ENCODE assay signal across 12 cellular contexts in genomic region chr10:77949167-77949566, GRCh38. TPM values are rescaled to one million over a fixed set of nuclear protein-coding genes. Genes with fewer than 3 reads are reported as not detected.
DNase-seq lines count a peak whose midpoint lies in the region; ATAC-seq, FAIRE-seq and TF ChIP-seq lines count a peak whose summit lies in the region.
"Had no signal": no experiment of that assay in that cellular context is flagged by ENCODE, and none has a peak within 500 bp of the region (broad histone marks: within the 10 kb centered on the region; RNA-seq: fewer than 3 reads in every experiment).

No MANE protein-coding gene starts in this region.

- no peaks in the 10 kb centered on the region for H3K79me1 ChIP-seq in H1 (ENCODE audit: low read depth, low read length)

- peak overlapping the region; percentile 88 for H2BK5ac ChIP-seq in H1 (ENCODE audit: low read depth, low read length)

- peak; percentile 48 to 56; a peak in 2 of 3 replicates for TF ChIP-seq POLR2A in H1 (IDR thresholded peaks at IDR 0.05; ENCODE audit: control extremely low read depth in 1 of 2, low read depth in 2 of 2, low read length in 2 of 2)

- H3K4me2 ChIP-seq in DND-41 (ENCODE audit: insufficient read depth, low read length) (no peak overlapping the region), H1 (ENCODE audit: insufficient read depth in 1 of 2, low read depth in 2 of 2, low read length in 2 of 2) (peak overlapping the region; percentile 31 to 44)

- no peak overlapping the region for H3K4me3 Mint-ChIP-seq in nephron
- H3K4me3 Mint-ChIP-seq: effector memory CD8-positive, alpha-beta T cell had no signal

- WGBS in H1 (ENCODE audit: extremely low coverage in 1 of 2, insufficient coverage in 1 of 2, insufficient read length in 1 of 2, insufficient replicate concordance in 2 of 2, low coverage in 1 of 2, low lambda C conversion rate in 2 of 2, missing lambda C conversion rate in 1 of 2), 2 experiments: 15% methylated on average over 7 of the region's 7 CpGs; no CpG with 5 or more reads in 1 of the 2 experiments
- 46 to 85% (median 67%) methylated on average over 6 to 7 of the region's 7 CpGs for WGBS in small intestine, 3 donors

- H3K9me3 ChIP-seq in DND-41 (ENCODE audit: insufficient read depth, low read length, severe bottlenecking) (peaks cover 20% of the 10 kb centered on the region), MG63 (peaks cover 8% of the 10 kb centered on the region), H1 (ENCODE audit: insufficient read depth in 2 of 2, low read depth in 1 of 2, low read length in 1 of 2) (peaks cover 5 to 7% of the 10 kb centered on the region in 2 experiments; a peak in 2 of 4 replicates), small intestine (ENCODE audit: control insufficient read depth, low read depth) (no peaks in the 10 kb centered on the region)

- H3K9ac ChIP-seq in DND-41 (ENCODE audit: low read depth, low read length) (no peak overlapping the region), H1 (replicated peaks in 1 of 4; ENCODE audit: extremely low read depth in 1 of 4, low read depth in 3 of 4, low read length in 3 of 4) (peak overlapping the region in 1 of 4 experiments; percentile 11; a peak in 2 of 7 replicates)

- H2BK20ac ChIP-seq in H1 (ENCODE audit: low read length): peak overlapping the region; percentile 98; the same call in 1 of the 2 replicates

- H3K27ac ChIP-seq in DND-41 (ENCODE audit: low read length) (no peak overlapping the region), H1 (ENCODE audit: low read depth, low read length) (peak overlapping the region; percentile 52; the same call in 1 of the 2 replicates), small intestine (ENCODE audit: low read depth in 1 of 2, low read length in 1 of 2) (no peak overlapping the region)

- H3K23me2 ChIP-seq in H1 (ENCODE audit: low read depth, low read length): no peaks in the 10 kb centered on the region; the same call in 1 of the 2 replicates

- H3K4me3 ChIP-seq in DND-41 (ENCODE audit: low read depth in 1 of 2, low read length in 2 of 2) (no peak overlapping the region), MG63 (no peak overlapping the region), H1 (ENCODE audit: extremely low read depth in 1 of 4, insufficient read depth in 2 of 4, low read depth in 3 of 4, low read length in 4 of 4) (peak overlapping the region in 1 of 4 experiments; percentile 12; a peak in 2 of 8 replicates), small intestine (ENCODE audit: low read depth in 1 of 2, low read length in 2 of 2) (no peak overlapping the region)

- DNase-seq in DND-41 (no peak), MG63 (peak; percentile 84), H1 (ENCODE audit: low read depth in 1 of 2, low spot score in 2 of 2) (peak; percentile 79 to 82), small intestine (no peak), SIG-M5 (lab: John Stamatoyannopoulos, UW) (no peak), DMS79 (lab: John Stamatoyannopoulos, UW) (no peak)
- DNase-seq: activated CD8-positive, alpha-beta memory T cell treated with anti-CD3 and anti-CD28 coated beads, Interleukin-2, amount 50 U/mL, for 4 hours; effector memory CD8-positive, alpha-beta T cell; GF-D8; stimulated activated CD8-positive, alpha-beta memory T cell treated with anti-CD3 and anti-CD28 coated beads, Interleukin-4, amount 100 ng/mL, for 48 hours had no signal

- peak overlapping the region; percentile 73 for H3K56ac ChIP-seq in H1 (replicated peaks; ENCODE audit: insufficient read length, low read depth, low read length)

- H4K20me1 ChIP-seq in DND-41 (ENCODE audit: insufficient read depth, low read length): no peaks in the 10 kb centered on the region
- H4K20me1 ChIP-seq in H1 (replicated peaks in 1 of 2; ENCODE audit: control insufficient read depth in 1 of 2, insufficient read depth in 2 of 2, low read length in 2 of 2): no peaks in the 10 kb centered on the region

- no peak overlapping the region for H2AFZ ChIP-seq in DND-41 (ENCODE audit: low read depth, low read length)
- H2AFZ ChIP-seq in H1 (ENCODE audit: low read length): peak overlapping the region; percentile 100

- no peaks in the 10 kb centered on the region for H3K27me3 Mint-ChIP-seq in nephron (ENCODE audit: low read depth)

- H4K91ac ChIP-seq in H1 (replicated peaks; ENCODE audit: insufficient read length, low read length): peak overlapping the region; percentile 76

- peak overlapping the region; percentile 75 for H2BK120ac ChIP-seq in H1 (replicated peaks; ENCODE audit: low read depth, low read length)

- H3K18ac ChIP-seq in H1 (ENCODE audit: extremely low read depth, low read length): peak overlapping the region; percentile 88

- FAIRE-seq in H1 (lab: Jason Lieb, UNC): no peak
- FAIRE-seq in small intestine (lab: Jason Lieb, UNC): no peak

- H3K79me2 ChIP-seq in DND-41 (ENCODE audit: insufficient read depth, low read length) (no peaks in the 10 kb centered on the region), H1 (ENCODE audit: control insufficient read depth in 1 of 2, insufficient read depth in 2 of 2, low read length in 2 of 2) (no peaks in the 10 kb centered on the region)

- peaks cover 7% of the 10 kb centered on the region for H3K36me3 Mint-ChIP-seq in nephron (ENCODE audit: low read depth)

- ATAC-seq in DND-41 (ENCODE audit: insufficient read depth, low read depth): 0 out of 3 replicates have a peak, but pooled peaks have one; percentile 19
- ATAC-seq in HG03175 (IDR thresholded peaks at IDR 0.05; ENCODE audit: unreplicated experiment): no peak
- ATAC-seq: effector memory CD8-positive, alpha-beta T cell had no signal

- H4K5ac ChIP-seq in H1 (ENCODE audit: insufficient read length, low read depth, low read length): peak overlapping the region; percentile 49

- peak overlapping the region in 2 of 3 experiments; percentile 22 to 84 for H3K27ac Mint-ChIP-seq in nephron
- H3K27ac Mint-ChIP-seq: effector memory CD8-positive, alpha-beta T cell had no signal

- TF ChIP-seq CTCF in DND-41 (IDR thresholded peaks at IDR 0.05; ENCODE audit: borderline replicate concordance, extremely low read depth, low read length, poor library complexity, severe bottlenecking): no peak
- no peak for TF ChIP-seq CTCF in H1 (IDR thresholded peaks at IDR 0.05; ENCODE audit: control extremely low read depth in 1 of 3, insufficient read depth in 1 of 3, low read depth in 1 of 3, low read length in 3 of 3)
- TF ChIP-seq CTCF in nephron (IDR thresholded peaks at IDR 0.05; ENCODE audit: unreplicated experiment in 3 of 3): no peak

- H3K4me1 ChIP-seq in DND-41 (ENCODE audit: insufficient read depth, low read length) (no peaks in the 10 kb centered on the region), H1 (replicated peaks in 1 of 4; ENCODE audit: control insufficient read depth in 3 of 4, insufficient read depth in 4 of 4, low read length in 3 of 4) (peaks cover 8 to 13% (median 11%) of the 10 kb centered on the region in 4 experiments), small intestine (ENCODE audit: control insufficient read depth in 2 of 2, insufficient read depth in 1 of 2, low read depth in 1 of 2, low read length in 1 of 2) (no peaks in the 10 kb centered on the region)

- H2BK12ac ChIP-seq in H1 (ENCODE audit: low read depth, low read length): peak overlapping the region; percentile 70; the same call in 1 of the 2 replicates

- no peak for TF ChIP-seq RAD21 in H1 (IDR thresholded peaks at IDR 0.05 in 1 of 2, conservative IDR thresholded peaks at IDR 0.05 in 1 of 2; ENCODE audit: low read depth in 2 of 2, low read length in 2 of 2)

- peaks cover 12% of the 10 kb centered on the region for H3K4me1 Mint-ChIP-seq in nephron

- peak overlapping the region; percentile 24; the same call in 1 of the 2 replicates for H2AK5ac ChIP-seq in H1 (ENCODE audit: low read depth, low read length)

- H3K14ac ChIP-seq in H1 (ENCODE audit: insufficient read length): no peak overlapping the region

- no peak for TF ChIP-seq EP300 in H1 (IDR thresholded peaks at IDR 0.05; ENCODE audit: borderline replicate concordance in 1 of 2, low read depth in 2 of 2, low read length in 2 of 2)

- no peak overlapping the region for H3K23ac ChIP-seq in H1 (ENCODE audit: insufficient read length)

- CTCF ChIA-PET in H1 (lab: Charles Lee; ENCODE audit: partially characterized antibody): interaction anchor here (0.5 to 3.2 kb wide), 11 partner anchors 10 to 102 kb away, joined by 3 to 15 read pairs (median 3); no protein-coding TSS in a partner anchor

- POLR2A ChIA-PET in H1 (lab: Charles Lee; ENCODE audit: partially characterized antibody): interaction anchor here (1.0 to 2.3 kb wide), 8 partner anchors 9 to 90 kb away, joined by 3 to 8 read pairs (median 4); partner anchors contain the start of gene RPS24

- H3K4ac ChIP-seq in H1 (replicated peaks; ENCODE audit: insufficient read length, low read depth, low read length): peak overlapping the region; percentile 55

- H3K36me3 ChIP-seq in DND-41 (ENCODE audit: insufficient read depth, low read length) (no peaks in the 10 kb centered on the region), MG63 (no peaks in the 10 kb centered on the region), H1 (ENCODE audit: control insufficient read depth in 2 of 4, insufficient read depth in 4 of 4, low read length in 3 of 4) (peaks cover 0 to 2% (median 0%) of the 10 kb centered on the region in 4 experiments; a peak in 1 of 8 replicates), small intestine (ENCODE audit: control insufficient read depth in 2 of 2, insufficient read depth in 2 of 2, low read length in 2 of 2) (no peaks in the 10 kb centered on the region)

- H4K8ac ChIP-seq in H1 (ENCODE audit: extremely low read depth, insufficient read depth, low read length): peak overlapping the region; percentile 72; the same call in 1 of the 2 replicates

- H3K9me3 Mint-ChIP-seq in nephron: peaks cover 19% of the 10 kb centered on the region

- H2BK15ac ChIP-seq in H1 (ENCODE audit: low read length): peak overlapping the region; percentile 97

- H3K27me3 ChIP-seq in DND-41 (ENCODE audit: insufficient read depth, low read length, poor library complexity): no peaks in the 10 kb centered on the region
- no peaks in the 10 kb centered on the region for H3K27me3 ChIP-seq in MG63
- no peaks in the 10 kb centered on the region for H3K27me3 ChIP-seq in H1 (replicated peaks in 1 of 4; ENCODE audit: control insufficient read depth in 3 of 4, extremely low read depth in 1 of 4, insufficient read depth in 3 of 4, low read length in 3 of 4)
- H3K27me3 ChIP-seq in small intestine (ENCODE audit: control insufficient read depth in 2 of 2, insufficient read depth in 2 of 2, low read length in 2 of 2): no peaks in the 10 kb centered on the region

RNA-seq across cellular contexts. Expression of gene DLG5, which starts 22.6 kb away (rescaled TPM):
- total RNA-seq in MG63 (2014; rRNA removed; shearing (Covaris generic); ENCODE audit: low replicate concordance): 22.6 and 33.8 TPM in 2 replicates
- total RNA-seq in H1 (2021; fragmentation: NEBNext Ultra II Directional; extraction: Animal tissue kit (Norgen Biotek cat#: 25700)): 71.4 and 71.8 TPM in 2 replicates
- polyA plus RNA-seq in H1 (2011; rRNA removed): 15.6 and 31.4 TPM in 2 replicates
- polyA plus RNA-seq in H1 (2011; cell fraction: cytosol; rRNA removed): 29.7 TPM
- 105 TPM for polyA plus RNA-seq in H1 (2011; cell fraction: nucleus; rRNA removed)
- 37.5 to 47.2 TPM (median 44.9 TPM) in 4 replicates for polyA plus RNA-seq in H1 (2012, experiment 1 of 2)
- polyA plus RNA-seq in H1 (2012, experiment 2 of 2): 14.3 TPM
- polyA plus RNA-seq in H1 (2013, experiment 1 of 2): 33.3 TPM
- polyA plus RNA-seq in H1 (2013, experiment 2 of 2): 32.1 TPM
- polyA minus RNA-seq in H1 (2011; rRNA and poly(A)+ RNA removed): 36.3 and 52.4 TPM in 2 replicates
- polyA minus RNA-seq in H1 (2011; cell fraction: cytosol; rRNA and poly(A)+ RNA removed): 34.0 TPM
- 45.7 TPM for polyA minus RNA-seq in H1 (2011; cell fraction: nucleus; rRNA and poly(A)+ RNA removed)
- 10 to 100 TPM in 1 of 3 donors, 1 to 10 TPM in 2; 7.8 to 13.9 (median 8.9) TPM for polyA plus RNA-seq in small intestine

Comparison
In these comparisons a context has a peak if more than half of its experiments do, and no peak if none do; other contexts are left out.
1. DNase-seq: peak in MG63 (single experiment) and H1 (2 of 2); none in DND-41 (single experiment), small intestine (single experiment), SIG-M5 (single experiment) and DMS79 (single experiment).